2 cellular contexts compared by ENCODE assay signal in the genomic region with DNA sequence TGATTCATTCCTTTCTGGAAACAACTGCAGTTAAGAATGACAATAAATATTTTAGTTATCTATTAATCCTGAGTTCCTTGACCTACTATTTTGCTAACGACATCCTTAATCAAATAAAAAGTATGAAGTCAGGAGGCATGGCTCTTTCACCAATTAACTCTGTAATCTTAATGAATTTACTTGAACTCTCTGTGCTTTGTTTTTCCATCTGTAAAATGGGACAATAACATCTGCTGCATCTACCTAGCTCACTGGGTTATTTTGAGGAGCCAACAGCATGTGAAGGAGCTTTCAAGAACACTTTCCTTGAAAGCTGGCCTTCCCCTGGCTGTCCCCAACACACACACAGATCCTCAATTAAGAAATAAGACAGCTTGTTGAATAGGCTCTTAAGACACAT.
TF ChIP-seq lines count a peak whose summit lies in the region.

No MANE protein-coding gene starts in this region.

TF ChIP-seq in SK-N-SH, 30 proteins besides CTCF, POLR2A, EP300 and RAD21 (continued from another document):
- TF ChIP-seq TCF12 (IDR thresholded peaks at IDR 0.05), result no peak

TF ChIP-seq in SK-N-SH treated with all-trans-retinoic acid at 6 μM for 48 hours, 23 proteins besides CTCF, POLR2A, EP300 and RAD21 (continued from another document):
- TF ChIP-seq, protein P1, sequence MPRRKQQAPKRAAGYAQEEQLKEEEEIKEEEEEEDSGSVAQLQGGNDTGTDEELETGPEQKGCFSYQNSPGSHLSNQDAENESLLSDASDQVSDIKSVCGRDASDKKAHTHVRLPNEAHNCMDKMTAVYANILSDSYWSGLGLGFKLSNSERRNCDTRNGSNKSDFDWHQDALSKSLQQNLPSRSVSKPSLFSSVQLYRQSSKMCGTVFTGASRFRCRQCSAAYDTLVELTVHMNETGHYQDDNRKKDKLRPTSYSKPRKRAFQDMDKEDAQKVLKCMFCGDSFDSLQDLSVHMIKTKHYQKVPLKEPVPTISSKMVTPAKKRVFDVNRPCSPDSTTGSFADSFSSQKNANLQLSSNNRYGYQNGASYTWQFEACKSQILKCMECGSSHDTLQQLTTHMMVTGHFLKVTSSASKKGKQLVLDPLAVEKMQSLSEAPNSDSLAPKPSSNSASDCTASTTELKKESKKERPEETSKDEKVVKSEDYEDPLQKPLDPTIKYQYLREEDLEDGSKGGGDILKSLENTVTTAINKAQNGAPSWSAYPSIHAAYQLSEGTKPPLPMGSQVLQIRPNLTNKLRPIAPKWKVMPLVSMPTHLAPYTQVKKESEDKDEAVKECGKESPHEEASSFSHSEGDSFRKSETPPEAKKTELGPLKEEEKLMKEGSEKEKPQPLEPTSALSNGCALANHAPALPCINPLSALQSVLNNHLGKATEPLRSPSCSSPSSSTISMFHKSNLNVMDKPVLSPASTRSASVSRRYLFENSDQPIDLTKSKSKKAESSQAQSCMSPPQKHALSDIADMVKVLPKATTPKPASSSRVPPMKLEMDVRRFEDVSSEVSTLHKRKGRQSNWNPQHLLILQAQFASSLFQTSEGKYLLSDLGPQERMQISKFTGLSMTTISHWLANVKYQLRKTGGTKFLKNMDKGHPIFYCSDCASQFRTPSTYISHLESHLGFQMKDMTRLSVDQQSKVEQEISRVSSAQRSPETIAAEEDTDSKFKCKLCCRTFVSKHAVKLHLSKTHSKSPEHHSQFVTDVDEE (CRISPR knock-in tag; IDR thresholded peaks at IDR 0.05), result no peak
- TF ChIP-seq, protein P2, sequence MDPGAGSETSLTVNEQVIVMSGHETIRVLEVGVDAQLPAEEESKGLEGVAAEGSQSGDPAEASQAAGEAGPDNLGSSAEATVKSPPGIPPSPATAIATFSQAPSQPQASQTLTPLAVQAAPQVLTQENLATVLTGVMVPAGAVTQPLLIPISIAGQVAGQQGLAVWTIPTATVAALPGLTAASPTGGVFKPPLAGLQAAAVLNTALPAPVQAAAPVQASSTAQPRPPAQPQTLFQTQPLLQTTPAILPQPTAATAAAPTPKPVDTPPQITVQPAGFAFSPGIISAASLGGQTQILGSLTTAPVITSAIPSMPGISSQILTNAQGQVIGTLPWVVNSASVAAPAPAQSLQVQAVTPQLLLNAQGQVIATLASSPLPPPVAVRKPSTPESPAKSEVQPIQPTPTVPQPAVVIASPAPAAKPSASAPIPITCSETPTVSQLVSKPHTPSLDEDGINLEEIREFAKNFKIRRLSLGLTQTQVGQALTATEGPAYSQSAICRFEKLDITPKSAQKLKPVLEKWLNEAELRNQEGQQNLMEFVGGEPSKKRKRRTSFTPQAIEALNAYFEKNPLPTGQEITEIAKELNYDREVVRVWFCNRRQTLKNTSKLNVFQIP (CRISPR knock-in tag; IDR thresholded peaks at IDR 0.05; ENCODE audit: borderline replicate concordance, low read depth), result no peak
- TF ChIP-seq, protein P3, sequence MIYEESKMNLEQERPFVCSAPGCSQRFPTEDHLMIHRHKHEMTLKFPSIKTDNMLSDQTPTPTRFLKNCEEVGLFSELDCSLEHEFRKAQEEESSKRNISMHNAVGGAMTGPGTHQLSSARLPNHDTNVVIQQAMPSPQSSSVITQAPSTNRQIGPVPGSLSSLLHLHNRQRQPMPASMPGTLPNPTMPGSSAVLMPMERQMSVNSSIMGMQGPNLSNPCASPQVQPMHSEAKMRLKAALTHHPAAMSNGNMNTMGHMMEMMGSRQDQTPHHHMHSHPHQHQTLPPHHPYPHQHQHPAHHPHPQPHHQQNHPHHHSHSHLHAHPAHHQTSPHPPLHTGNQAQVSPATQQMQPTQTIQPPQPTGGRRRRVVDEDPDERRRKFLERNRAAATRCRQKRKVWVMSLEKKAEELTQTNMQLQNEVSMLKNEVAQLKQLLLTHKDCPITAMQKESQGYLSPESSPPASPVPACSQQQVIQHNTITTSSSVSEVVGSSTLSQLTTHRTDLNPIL (CRISPR knock-in tag; IDR thresholded peaks at IDR 0.05; ENCODE audit: low read depth), result no peak
- TF ChIP-seq, protein P4, sequence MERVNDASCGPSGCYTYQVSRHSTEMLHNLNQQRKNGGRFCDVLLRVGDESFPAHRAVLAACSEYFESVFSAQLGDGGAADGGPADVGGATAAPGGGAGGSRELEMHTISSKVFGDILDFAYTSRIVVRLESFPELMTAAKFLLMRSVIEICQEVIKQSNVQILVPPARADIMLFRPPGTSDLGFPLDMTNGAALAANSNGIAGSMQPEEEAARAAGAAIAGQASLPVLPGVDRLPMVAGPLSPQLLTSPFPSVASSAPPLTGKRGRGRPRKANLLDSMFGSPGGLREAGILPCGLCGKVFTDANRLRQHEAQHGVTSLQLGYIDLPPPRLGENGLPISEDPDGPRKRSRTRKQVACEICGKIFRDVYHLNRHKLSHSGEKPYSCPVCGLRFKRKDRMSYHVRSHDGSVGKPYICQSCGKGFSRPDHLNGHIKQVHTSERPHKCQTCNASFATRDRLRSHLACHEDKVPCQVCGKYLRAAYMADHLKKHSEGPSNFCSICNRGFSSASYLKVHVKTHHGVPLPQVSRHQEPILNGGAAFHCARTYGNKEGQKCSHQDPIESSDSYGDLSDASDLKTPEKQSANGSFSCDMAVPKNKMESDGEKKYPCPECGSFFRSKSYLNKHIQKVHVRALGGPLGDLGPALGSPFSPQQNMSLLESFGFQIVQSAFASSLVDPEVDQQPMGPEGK (CRISPR knock-in tag; IDR thresholded peaks at IDR 0.05; ENCODE audit: borderline replicate concordance), result no peak
- TF ChIP-seq BACH2 (CRISPR knock-in tag; IDR thresholded peaks at IDR 0.05; ENCODE audit: borderline replicate concordance), result no peak
- no peak for TF ChIP-seq PPARA (CRISPR knock-in tag; IDR thresholded peaks at IDR 0.05; ENCODE audit: borderline replicate concordance)
- TF ChIP-seq ARNTL (CRISPR knock-in tag; IDR thresholded peaks at IDR 0.05; ENCODE audit: borderline replicate concordance, low read depth), result no peak
- TF ChIP-seq TOX (CRISPR knock-in tag; IDR thresholded peaks at IDR 0.05; ENCODE audit: borderline replicate concordance), result no peak
- no peak for TF ChIP-seq ESRRG (CRISPR knock-in tag; IDR thresholded peaks at IDR 0.05)
- TF ChIP-seq ZNF8 (CRISPR knock-in tag; IDR thresholded peaks at IDR 0.05), result no peak
- TF ChIP-seq, protein P5, sequence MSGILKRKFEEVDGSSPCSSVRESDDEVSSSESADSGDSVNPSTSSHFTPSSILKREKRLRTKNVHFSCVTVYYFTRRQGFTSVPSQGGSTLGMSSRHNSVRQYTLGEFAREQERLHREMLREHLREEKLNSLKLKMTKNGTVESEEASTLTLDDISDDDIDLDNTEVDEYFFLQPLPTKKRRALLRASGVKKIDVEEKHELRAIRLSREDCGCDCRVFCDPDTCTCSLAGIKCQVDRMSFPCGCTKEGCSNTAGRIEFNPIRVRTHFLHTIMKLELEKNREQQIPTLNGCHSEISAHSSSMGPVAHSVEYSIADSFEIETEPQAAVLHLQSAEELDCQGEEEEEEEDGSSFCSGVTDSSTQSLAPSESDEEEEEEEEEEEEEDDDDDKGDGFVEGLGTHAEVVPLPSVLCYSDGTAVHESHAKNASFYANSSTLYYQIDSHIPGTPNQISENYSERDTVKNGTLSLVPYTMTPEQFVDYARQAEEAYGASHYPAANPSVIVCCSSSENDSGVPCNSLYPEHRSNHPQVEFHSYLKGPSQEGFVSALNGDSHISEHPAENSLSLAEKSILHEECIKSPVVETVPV (CRISPR knock-in tag; IDR thresholded peaks at IDR 0.05), result no peak
- no peak for TF ChIP-seq OSR1 (CRISPR knock-in tag; IDR thresholded peaks at IDR 0.05)
- no peak for TF ChIP-seq RARB (CRISPR knock-in tag; IDR thresholded peaks at IDR 0.05)
